In the genomic region with DNA sequence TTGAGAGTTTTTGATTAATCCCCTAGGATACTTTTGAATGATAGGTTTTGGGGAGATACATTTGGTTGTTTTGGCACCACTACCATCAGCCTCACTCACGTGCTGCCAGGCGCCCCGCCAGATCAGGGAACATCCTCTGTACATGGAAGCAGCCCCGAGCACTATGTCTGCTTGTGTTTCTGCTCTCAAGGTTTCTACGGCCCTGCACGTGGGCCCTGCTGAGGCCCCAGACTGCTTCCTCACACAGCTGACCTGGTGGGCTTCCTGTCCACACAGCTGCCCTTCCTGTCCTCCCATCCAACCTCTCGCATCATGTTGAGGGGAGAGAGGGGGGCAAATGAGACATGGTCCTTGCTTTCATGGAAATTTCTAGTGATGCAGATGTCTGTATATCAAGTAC, we compare ENCODE assay signal across 1 cellular context.
TF ChIP-seq lines count a peak whose summit lies in the region.

No MANE protein-coding gene starts in this region.

TF ChIP-seq in HepG2, 621 proteins besides CTCF, POLR2A, EP300 and RAD21:
- TF ChIP-seq, protein P1, sequence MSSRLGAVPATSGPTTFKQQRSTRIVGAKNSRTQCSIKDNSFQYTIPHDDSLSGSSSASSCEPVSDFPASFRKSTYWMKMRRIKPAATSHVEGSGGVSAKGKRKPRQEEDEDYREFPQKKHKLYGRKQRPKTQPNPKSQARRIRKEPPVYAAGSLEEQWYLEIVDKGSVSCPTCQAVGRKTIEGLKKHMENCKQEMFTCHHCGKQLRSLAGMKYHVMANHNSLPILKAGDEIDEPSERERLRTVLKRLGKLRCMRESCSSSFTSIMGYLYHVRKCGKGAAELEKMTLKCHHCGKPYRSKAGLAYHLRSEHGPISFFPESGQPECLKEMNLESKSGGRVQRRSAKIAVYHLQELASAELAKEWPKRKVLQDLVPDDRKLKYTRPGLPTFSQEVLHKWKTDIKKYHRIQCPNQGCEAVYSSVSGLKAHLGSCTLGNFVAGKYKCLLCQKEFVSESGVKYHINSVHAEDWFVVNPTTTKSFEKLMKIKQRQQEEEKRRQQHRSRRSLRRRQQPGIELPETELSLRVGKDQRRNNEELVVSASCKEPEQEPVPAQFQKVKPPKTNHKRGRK (CRISPR knock-in tag; IDR thresholded peaks at IDR 0.05), result no peak
- TF ChIP-seq ZNF782 (CRISPR knock-in tag; IDR thresholded peaks at IDR 0.05; ENCODE audit: borderline replicate concordance) (no peak), POLR2G (IDR thresholded peaks at IDR 0.05; ENCODE audit: low read depth, low read length) (no peak)
- TF ChIP-seq, protein P2, sequence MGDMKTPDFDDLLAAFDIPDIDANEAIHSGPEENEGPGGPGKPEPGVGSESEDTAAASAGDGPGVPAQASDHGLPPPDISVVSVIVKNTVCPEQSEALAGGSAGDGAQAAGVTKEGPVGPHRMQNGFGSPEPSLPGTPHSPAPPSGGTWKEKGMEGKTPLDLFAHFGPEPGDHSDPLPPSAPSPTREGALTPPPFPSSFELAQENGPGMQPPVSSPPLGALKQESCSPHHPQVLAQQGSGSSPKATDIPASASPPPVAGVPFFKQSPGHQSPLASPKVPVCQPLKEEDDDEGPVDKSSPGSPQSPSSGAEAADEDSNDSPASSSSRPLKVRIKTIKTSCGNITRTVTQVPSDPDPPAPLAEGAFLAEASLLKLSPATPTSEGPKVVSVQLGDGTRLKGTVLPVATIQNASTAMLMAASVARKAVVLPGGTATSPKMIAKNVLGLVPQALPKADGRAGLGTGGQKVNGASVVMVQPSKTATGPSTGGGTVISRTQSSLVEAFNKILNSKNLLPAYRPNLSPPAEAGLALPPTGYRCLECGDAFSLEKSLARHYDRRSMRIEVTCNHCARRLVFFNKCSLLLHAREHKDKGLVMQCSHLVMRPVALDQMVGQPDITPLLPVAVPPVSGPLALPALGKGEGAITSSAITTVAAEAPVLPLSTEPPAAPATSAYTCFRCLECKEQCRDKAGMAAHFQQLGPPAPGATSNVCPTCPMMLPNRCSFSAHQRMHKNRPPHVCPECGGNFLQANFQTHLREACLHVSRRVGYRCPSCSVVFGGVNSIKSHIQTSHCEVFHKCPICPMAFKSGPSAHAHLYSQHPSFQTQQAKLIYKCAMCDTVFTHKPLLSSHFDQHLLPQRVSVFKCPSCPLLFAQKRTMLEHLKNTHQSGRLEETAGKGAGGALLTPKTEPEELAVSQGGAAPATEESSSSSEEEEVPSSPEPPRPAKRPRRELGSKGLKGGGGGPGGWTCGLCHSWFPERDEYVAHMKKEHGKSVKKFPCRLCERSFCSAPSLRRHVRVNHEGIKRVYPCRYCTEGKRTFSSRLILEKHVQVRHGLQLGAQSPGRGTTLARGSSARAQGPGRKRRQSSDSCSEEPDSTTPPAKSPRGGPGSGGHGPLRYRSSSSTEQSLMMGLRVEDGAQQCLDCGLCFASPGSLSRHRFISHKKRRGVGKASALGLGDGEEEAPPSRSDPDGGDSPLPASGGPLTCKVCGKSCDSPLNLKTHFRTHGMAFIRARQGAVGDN (CRISPR knock-in tag; IDR thresholded peaks at IDR 0.05), result no peak
